ENCODE assay signal across 9 cellular contexts in genomic region chr2:240640939-240641338, GRCh38. TPM values are rescaled to one million over a fixed set of nuclear protein-coding genes. Genes with fewer than 3 reads are reported as not detected.
DNase-seq lines count a peak whose midpoint lies in the region; TF ChIP-seq lines count a peak whose summit lies in the region.
"Had no signal": no experiment of that assay in that cellular context is flagged by ENCODE, and none has a peak within 500 bp of the region (broad histone marks: within the 10 kb centered on the region; RNA-seq: fewer than 3 reads in every experiment).

No MANE protein-coding gene starts in this region.

- H3K4me1 ChIP-seq in breast epithelium (no peaks in the 10 kb centered on the region), testis (peaks cover 16% of the 10 kb centered on the region)

- H3K4me3 ChIP-seq in breast epithelium (no peak overlapping the region), testis (no peak overlapping the region)

- TF ChIP-seq POLR2A in breast epithelium (IDR thresholded peaks at IDR 0.05) (no peak), testis (IDR thresholded peaks at IDR 0.05) (no peak)

- no peaks in the 10 kb centered on the region for H3K36me3 ChIP-seq in breast epithelium
- no peaks in the 10 kb centered on the region for H3K36me3 ChIP-seq in testis (ENCODE audit: low read depth, missing control alignments)

- in situ Hi-C loops in T47D (cut with HindIII; ENCODE audit: low pct_unique_long_range_greater_than_20kb, low sequenced_read_pairs) = no loop called here

- peaks cover 0 to 37% of the 10 kb centered on the region in 2 donors for H3K27me3 ChIP-seq in breast epithelium
- H3K27me3 ChIP-seq in testis = no peaks in the 10 kb centered on the region

- WGBS in testis, 2 donors = 55 to 62% methylated on average over 14 to 15 of the region's 16 CpGs

- H3K27ac ChIP-seq in breast epithelium (no peak overlapping the region), testis (no peak overlapping the region)

- no peaks in the 10 kb centered on the region for H3K9me3 ChIP-seq in breast epithelium
- no peaks in the 10 kb centered on the region for H3K9me3 ChIP-seq in testis

- TF ChIP-seq CTCF in breast epithelium (IDR thresholded peaks at IDR 0.05) (no peak), testis (IDR thresholded peaks at IDR 0.05) (peak in 2 of 3 experiments; percentile 5 to 15)

- intact Hi-C loops in breast epithelium (cut with DNase I; ENCODE audit: low total_unique reads) = no loop called here
- intact Hi-C loops in testis (cut with DNase I; ENCODE audit: low total_unique reads) = no loop called here

- DNase-seq in T47D (ENCODE audit: low read depth in 1 of 2, low spot score in 1 of 2) (peak; percentile 73), breast epithelium (ENCODE audit: low spot score in 2 of 2) (no peak), NCI-H69 (lab: John Stamatoyannopoulos, UW) (peak; percentile 12), fibroblast of the conjunctiva (ENCODE audit: low read depth) (peak; percentile 4), testis (peak; percentile 32), T-helper 1 cell (no peak), GDM1 (lab: John Stamatoyannopoulos, UW) (no peak)
- DNase-seq in stimulated activated CD4-positive, alpha-beta T cell treated with anti-CD3 and anti-CD28 coated beads, Interleukin-12 subunit alpha, Interleukin-12 subunit beta, amount 100 ng/mL, for 4 hours = no peak
- DNase-seq: NCI-H1436 had no signal

RNA-seq across cellular contexts. Expression of gene GPR35, which starts 15.7 kb away (rescaled TPM):
- total RNA-seq in breast epithelium (1 to 10 TPM; 1.6 to 4.7 (median 2.6) TPM), testis (10 to 100 TPM in 1 of 2 donors, 1 to 10 TPM in 1; 9.5 to 11.5 TPM)
- 3.1 TPM for polyA plus RNA-seq in testis (ENCODE audit: insufficient read depth, low read depth, low replicate concordance)

RNA-seq across cellular contexts. Expression of gene AQP12B, which starts 41.7 kb away (rescaled TPM):
- not detected for total RNA-seq in breast epithelium
- total RNA-seq in testis = not detected
- polyA plus RNA-seq in testis (ENCODE audit: insufficient read depth, low read depth, low replicate concordance) = not detected

RNA-seq across cellular contexts. Expression of gene AQP12A, which starts 50.7 kb away (rescaled TPM):
- total RNA-seq in breast epithelium (not detected), testis (not detected)
- not detected for polyA plus RNA-seq in testis (ENCODE audit: insufficient read depth, low read depth, low replicate concordance)

RNA-seq across cellular contexts. Expression of gene CAPN10, which starts 54.4 kb away (rescaled TPM):
- total RNA-seq in breast epithelium (10 to 100 TPM; 17.0 to 26.2 (median 25.5) TPM), testis (100 to 1,000 TPM in 1 of 2 donors, 10 to 100 TPM in 1; 66.5 to 104 TPM)
- polyA plus RNA-seq in testis (ENCODE audit: insufficient read depth, low read depth, low replicate concordance) = 29.8 TPM

Comparison
In these comparisons a context has a peak if more than half of its experiments do, and no peak if none do; other contexts are left out.
1. DNase-seq: peak in T47D (2 of 2), NCI-H69 (single experiment), fibroblast of the conjunctiva (single experiment) and testis (single experiment); none in breast epithelium (0 of 2), T-helper 1 cell (0 of 5), GDM1 (single experiment) and stimulated activated CD4-positive, alpha-beta T cell treated with anti-CD3 and anti-CD28 coated beads, Interleukin-12 subunit alpha, Interleukin-12 subunit beta, amount 100 ng/mL, for 4 hours (single experiment).
2. CTCF ChIP-seq: peak in testis (2 of 3); none in breast epithelium (0 of 3).